25 cellular contexts compared by ENCODE assay signal in genomic region chr2:45867800-45868199, GRCh38.
"Had no signal": no experiment of that assay in that cellular context is flagged by ENCODE, and none has a peak within 500 bp of the region (broad histone marks: within the 10 kb centered on the region; RNA-seq: fewer than 3 reads in every experiment).

No MANE protein-coding gene starts in this region.

- H3K4me3 ChIP-seq: ascending aorta, body of pancreas, coronary artery had no signal

- H3K4me1 ChIP-seq: ascending aorta had no signal

- H3K27me3 Mint-ChIP-seq: activated B cell treated with CpG ODN at 0.5 μM for 24 hours; activated CD4-positive, alpha-beta T cell treated with anti-CD3 and anti-CD28 coated beads, Interleukin-2, amount 10 ng/mL, durations not matched to agents 24 days and 14 days; activated naive CD8-positive, alpha-beta T cell treated with anti-CD3 and anti-CD28 coated beads, Interleukin-2, amount 50 U/mL, for 24 hours had no signal

- H3K27ac ChIP-seq: ascending aorta, body of pancreas, coronary artery had no signal

- DNase-seq: activated B cell treated with CpG ODN at 0.5 μM for 24 hours; activated CD4-positive, alpha-beta T cell treated with anti-CD3 and anti-CD28 coated beads for 1 hour; activated CD4-positive, alpha-beta T cell treated with anti-CD3 and anti-CD28 coated beads, Interleukin-2, amount 10 ng/mL, durations not matched to agents 24 days and 14 days; activated CD4-positive, alpha-beta T cell treated with anti-CD3 and anti-CD28 coated beads, Interleukin-2, amount 50 U/mL, for 48 hours; activated CD8-positive, alpha-beta memory T cell treated with anti-CD3 and anti-CD28 coated beads, Interleukin-2, amount 50 U/mL, for 4 hours; activated naive CD8-positive, alpha-beta T cell treated with anti-CD3 and anti-CD28 coated beads, Interleukin-2, amount 50 U/mL, for 24 hours; activated T-cell treated with anti-CD3 and anti-CD28 coated beads, Interleukin-2, amount 50 U/mL, for 1 hour; amniotic stem cell; body of pancreas; central memory CD4-positive, alpha-beta T cell; MM.1S; NCI-H1105; NCI-H1436; NCI-H1694 treated with DMSO at 0.1 percent for 48 hours; NCI-H2081; NCI-H526; NCI-H82; NK-92 treated with Interleukin-12 subunit alpha and Interleukin-12 subunit beta, amount 100 ng/mL, for 24 hours; PC-3; SHP77 treated with DMSO at 0.1 percent for 48 hours; T1000 had no signal

- H3K27ac Mint-ChIP-seq: activated B cell treated with CpG ODN at 0.5 μM for 24 hours; activated CD4-positive, alpha-beta T cell treated with anti-CD3 and anti-CD28 coated beads, Interleukin-2, amount 10 ng/mL, durations not matched to agents 24 days and 14 days; activated naive CD4-positive, alpha-beta T cell treated with anti-CD3 and anti-CD28 coated beads, Interleukin-2, amount 50 U/mL, for 72 hours; activated naive CD8-positive, alpha-beta T cell treated with anti-CD3 and anti-CD28 coated beads, Interleukin-2, amount 50 U/mL, for 24 hours; T-helper 1 cell treated with Interleukin-12 subunit alpha and Interleukin-12 subunit beta and Interleukin-4 antibody, amounts not matched to agents 30 μg/mL and 1 μg/mL, for 36 hours had no signal

- H3K4me3 Mint-ChIP-seq: activated B cell treated with CpG ODN at 0.5 μM for 24 hours; activated CD4-positive, alpha-beta T cell treated with anti-CD3 and anti-CD28 coated beads, Interleukin-2, amount 10 ng/mL, durations not matched to agents 24 days and 14 days; activated naive CD8-positive, alpha-beta T cell treated with anti-CD3 and anti-CD28 coated beads, Interleukin-2, amount 50 U/mL, for 24 hours; T-helper 1 cell treated with Interleukin-12 subunit alpha and Interleukin-12 subunit beta and Interleukin-4 antibody, amounts not matched to agents 30 μg/mL and 1 μg/mL, for 36 hours had no signal

- ATAC-seq: activated naive CD4-positive, alpha-beta T cell treated with anti-CD3 and anti-CD28 coated beads, Interleukin-2, amount 50 U/mL, for 72 hours; activated naive CD8-positive, alpha-beta T cell treated with anti-CD3 and anti-CD28 coated beads, Interleukin-2, amount 50 U/mL, for 24 hours; body of pancreas; PC-3 had no signal

- H3K36me3 ChIP-seq: ascending aorta had no signal

- H3K9me3 ChIP-seq: ascending aorta, body of pancreas had no signal

- H3K9me3 Mint-ChIP-seq: activated B cell treated with CpG ODN at 0.5 μM for 24 hours; activated CD4-positive, alpha-beta T cell treated with anti-CD3 and anti-CD28 coated beads, Interleukin-2, amount 10 ng/mL, durations not matched to agents 24 days and 14 days; activated naive CD4-positive, alpha-beta T cell treated with anti-CD3 and anti-CD28 coated beads, Interleukin-2, amount 50 U/mL, for 72 hours; activated naive CD8-positive, alpha-beta T cell treated with anti-CD3 and anti-CD28 coated beads, Interleukin-2, amount 50 U/mL, for 24 hours had no signal

- H3K27me3 ChIP-seq: ascending aorta, body of pancreas had no signal
